21 cellular contexts compared by ENCODE assay signal in genomic region chr9:107212613-107213012, GRCh38.
DNase-seq lines count a peak whose midpoint lies in the region; ATAC-seq and TF ChIP-seq lines count a peak whose summit lies in the region.
"Had no signal": no experiment of that assay in that cellular context is flagged by ENCODE, and none has a peak within 500 bp of the region (broad histone marks: within the 10 kb centered on the region; RNA-seq: fewer than 3 reads in every experiment).

No MANE protein-coding gene starts in this region.

- intact Hi-C loops in IMR-90 (cut with micrococcal nuclease) = no loop called here

- peak overlapping the region; percentile 16; the same call in 1 of the 2 replicates for H3K4me3 ChIP-seq in ACC112 (ENCODE audit: low read depth, low read length)
- no peak overlapping the region for H3K4me3 ChIP-seq in IMR-90 (ENCODE audit: insufficient read depth, low read depth, low read length)
- H3K4me3 ChIP-seq: BLaER1 treated with 17β-estradiol and CSF1 and Interleukin-3, amounts not matched to agents 10 nM and 100 nM had no signal

- peak overlapping the region; percentile 85 for H2BK20ac ChIP-seq in IMR-90 (ENCODE audit: low read depth, low read length)

- in situ Hi-C loops in IMR-90 (cut with MboI; ENCODE audit: low sequenced_read_pairs) = no loop called here

- H3K27me3 ChIP-seq in ACC112 (ENCODE audit: insufficient read depth, low read length) (no peaks in the 10 kb centered on the region), IMR-90 (ENCODE audit: control insufficient read depth, insufficient read depth, low read length) (no peaks in the 10 kb centered on the region)
- H3K27me3 ChIP-seq: BLaER1 treated with 17β-estradiol and CSF1 and Interleukin-3, amounts not matched to agents 10 nM and 100 nM had no signal

- H4K20me1 ChIP-seq in IMR-90 (ENCODE audit: insufficient read depth, low read length) = no peaks in the 10 kb centered on the region
- H4K20me1 ChIP-seq: BLaER1 treated with 17β-estradiol and CSF1 and Interleukin-3, amounts not matched to agents 10 nM and 100 nM had no signal

- no peak overlapping the region for H4K5ac ChIP-seq in IMR-90 (ENCODE audit: low read depth, low read length)

- H4K8ac ChIP-seq in IMR-90 (ENCODE audit: low read depth in 2 of 2, low read length in 2 of 2) = peak overlapping the region in 1 of 2 experiments; percentile 33; a peak in 1 of 4 replicates

- H2AK9ac ChIP-seq in IMR-90 (replicated peaks; ENCODE audit: low read depth, low read length, poor library complexity) = no peak overlapping the region

- peak overlapping the region; percentile 21 for H2AFZ ChIP-seq in ACC112 (ENCODE audit: low read length, unreplicated experiment)
- H2AFZ ChIP-seq in IMR-90 (replicated peaks; ENCODE audit: low read length, poor library complexity) = no peak overlapping the region

- H3K27ac ChIP-seq in ACC112 (ENCODE audit: low read depth, low read length) (peak overlapping the region; percentile 86), IMR-90 (ENCODE audit: insufficient read depth, low read length) (no peak overlapping the region), epithelial cell of prostate (peak overlapping the region; percentile 64)
- H3K27ac ChIP-seq: HL-60, KMS-11 had no signal

- peak overlapping the region; percentile 89 for H2AK5ac ChIP-seq in IMR-90 (ENCODE audit: low read depth, low read length)

- DNase-seq in IMR-90 (no peak), epithelial cell of prostate (ENCODE audit: low read depth, low spot score) (no peak), osteocyte (ENCODE audit: extremely low spot score, unreplicated experiment) (no peak), T1000 (lab: John Stamatoyannopoulos, UW) (no peak)
- no peak for DNase-seq in stimulated activated CD4-positive, alpha-beta T cell treated with anti-CD3 and anti-CD28 coated beads, Interleukin-4, amount 100 ng/mL, for 24 hours
- DNase-seq: CD8-positive, alpha-beta T cell; GM23248; H9; MV-4-11; NCI-H1694; NCI-H2081; NCI-H2171; NCI-H345; NCI-H524; NCI-H774; NK-92 treated with Interleukin-12 subunit alpha and Interleukin-12 subunit beta, amount 100 ng/mL, for 24 hours had no signal

- H3K27ac Mint-ChIP-seq in osteocyte (ENCODE audit: unreplicated experiment) = peak overlapping the region; percentile 90
- H3K27ac Mint-ChIP-seq: CD8-positive, alpha-beta T cell; H9 had no signal

- H3K36me3 ChIP-seq in ACC112 (ENCODE audit: insufficient read depth, low read length) = no peaks in the 10 kb centered on the region
- H3K36me3 ChIP-seq in IMR-90 (ENCODE audit: control insufficient read depth, insufficient read depth, low read length) = no peaks in the 10 kb centered on the region
- H3K36me3 ChIP-seq: BLaER1 treated with 17β-estradiol and CSF1 and Interleukin-3, amounts not matched to agents 10 nM and 100 nM had no signal

- TF ChIP-seq POLR2A in IMR-90 (IDR thresholded peaks at IDR 0.05; ENCODE audit: low read depth, low read length) = no peak

- peak overlapping the region; percentile 64 for H2BK5ac ChIP-seq in IMR-90 (ENCODE audit: low read depth, low read length, poor library complexity, severe bottlenecking)

- H2BK15ac ChIP-seq in IMR-90 (ENCODE audit: low read depth, low read length) = peak overlapping the region; percentile 87; the same call in 1 of the 3 replicates

- H3K18ac ChIP-seq in IMR-90 (ENCODE audit: low read depth, low read length) = peak overlapping the region; percentile 3

- no CpG with 5 or more reads among the region's 5 CpGs for WGBS in IMR-90 (ENCODE audit: extremely low coverage in 2 of 2, insufficient read length in 1 of 2), 2 experiments

- no peaks in the 10 kb centered on the region for H3K79me1 ChIP-seq in IMR-90 (ENCODE audit: low read depth in 1 of 2, low read length in 2 of 2)

- peak overlapping the region; percentile 82 for H3K4ac ChIP-seq in IMR-90 (ENCODE audit: low read depth, low read length)

- CTCF ChIA-PET in IMR-90 (lab: Yijun Ruan, JAX) = interaction anchor here (0.6 kb wide), 1 partner anchor 85 kb away, joined by 4 read pairs; no protein-coding TSS in a partner anchor

- no peaks in the 10 kb centered on the region for H3K27me3 Mint-ChIP-seq in osteocyte (ENCODE audit: unreplicated experiment)

- H3K56ac ChIP-seq in IMR-90 (ENCODE audit: extremely low read depth, insufficient read depth, low read length) = no peak overlapping the region

- peaks cover 26% of the 10 kb centered on the region for H3K4me1 Mint-ChIP-seq in osteocyte (ENCODE audit: unreplicated experiment)

- TF ChIP-seq CTCF in IMR-90 (conservative IDR thresholded peaks at IDR 0.05; ENCODE audit: low read depth, low read length) (no peak), osteocyte (IDR thresholded peaks at IDR 0.05) (no peak)

- ATAC-seq in IMR-90 (ENCODE audit: low read depth) = no peak
- ATAC-seq in GM21717 (IDR thresholded peaks at IDR 0.05; ENCODE audit: unreplicated experiment) = no peak

- no TSS peak for BruUV-seq in IMR-90 (replicated peaks; lab: Mats Ljungman, UMichigan)

- H3K4me3 Mint-ChIP-seq in osteocyte (ENCODE audit: unreplicated experiment) = no peak overlapping the region
- H3K4me3 Mint-ChIP-seq: CD8-positive, alpha-beta T cell; H9 had no signal

- peaks cover 3% of the 10 kb centered on the region; the same call in 1 of the 2 replicates for H3K9me1 ChIP-seq in IMR-90 (ENCODE audit: insufficient read depth, low read length)

- H4K91ac ChIP-seq in IMR-90 (ENCODE audit: insufficient read depth, low read depth, low read length) = peak overlapping the region; percentile 71

- peak overlapping the region; percentile 37; the same call in 1 of the 2 replicates for H3K14ac ChIP-seq in IMR-90 (replicated peaks; ENCODE audit: low read depth, low read length)

- H3K9ac ChIP-seq in IMR-90 (ENCODE audit: low read depth, low read length) = no peak overlapping the region
- H3K9ac ChIP-seq: BLaER1 treated with 17β-estradiol and CSF1 and Interleukin-3, amounts not matched to agents 10 nM and 100 nM; GM23248; KMS-11 had no signal

- POLR2A ChIA-PET in IMR-90 (lab: Charles Lee; ENCODE audit: unreplicated experiment) = no interaction called here

- H3K36me3 Mint-ChIP-seq in osteocyte (ENCODE audit: unreplicated experiment) = no peaks in the 10 kb centered on the region
- H3K36me3 Mint-ChIP-seq: CD8-positive, alpha-beta T cell had no signal

- H3K9me3 ChIP-seq in IMR-90 (ENCODE audit: control insufficient read depth, insufficient read depth, low read length) = no peaks in the 10 kb centered on the region
- H3K9me3 ChIP-seq: BLaER1 treated with 17β-estradiol and CSF1 and Interleukin-3, amounts not matched to agents 10 nM and 100 nM had no signal

- H3K4me1 ChIP-seq in ACC112 (ENCODE audit: control insufficient read depth, insufficient read depth, low read length, unreplicated experiment) = peaks cover 48% of the 10 kb centered on the region
- H3K4me1 ChIP-seq in IMR-90 (ENCODE audit: control insufficient read depth, insufficient read depth, low read length) = peaks cover 8% of the 10 kb centered on the region

- dilution Hi-C loops in IMR-90 (cut with HindIII; ENCODE audit: low sequenced_read_pairs, unreplicated experiment) = no loop called here

- no peak overlapping the region for H3K4me2 ChIP-seq in IMR-90 (ENCODE audit: low read depth, low read length)
- H3K4me2 ChIP-seq: KMS-11 had no signal

- peak overlapping the region; percentile 84; the same call in 1 of the 2 replicates for H2BK120ac ChIP-seq in IMR-90 (ENCODE audit: low read depth, low read length)

- TF ChIP-seq RAD21 in IMR-90 (IDR thresholded peaks at IDR 0.05; ENCODE audit: low read length) = no peak

- H3K9me3 Mint-ChIP-seq in osteocyte (ENCODE audit: unreplicated experiment) = no peaks in the 10 kb centered on the region
- H3K9me3 Mint-ChIP-seq: CD8-positive, alpha-beta T cell; H9 had no signal

- H3K23ac ChIP-seq in IMR-90 (ENCODE audit: low read depth, low read length) = no peak overlapping the region

- no peaks in the 10 kb centered on the region for H3K79me2 ChIP-seq in ACC112 (ENCODE audit: control insufficient read depth, insufficient read depth, low read length, unreplicated experiment)

TF ChIP-seq in IMR-90, 13 proteins besides CTCF, POLR2A, EP300 and RAD21:
- no peak for TF ChIP-seq RFX5 (IDR thresholded peaks at IDR 0.05; ENCODE audit: low read depth, low read length)
TF ChIP-seq in IMR-90: peak in this region for 0.
